ENCODE assay signal across 27 cellular contexts in genomic region chr2:241887806-241888522, GRCh38. TPM values are rescaled to one million over a fixed set of nuclear protein-coding genes. Genes with fewer than 3 reads are reported as not detected.
DNase-seq lines count a peak whose midpoint lies in the region; ATAC-seq and TF ChIP-seq lines count a peak whose summit lies in the region.
"Had no signal": no experiment of that assay in that cellular context is flagged by ENCODE, and none has a peak within 500 bp of the region (broad histone marks: within the 10 kb centered on the region; RNA-seq: fewer than 3 reads in every experiment).

No MANE protein-coding gene starts in this region.

- no peaks in the 10 kb centered on the region for H3K79me2 ChIP-seq in GM23338 (replicated peaks; ENCODE audit: insufficient read depth)
- H3K79me2 ChIP-seq: parathyroid adenoma had no signal

- H3K36me3 ChIP-seq in GM23338 (ENCODE audit: insufficient read depth), result 0 out of 2 replicates have a peak, but pooled peaks cover 2% of the 10 kb centered on the region

- H3K36me3 Mint-ChIP-seq in activated T-cell treated with anti-CD3 and anti-CD28 coated beads, Interleukin-2, amount 50 U/mL, for 24 hours (ENCODE audit: low read depth), result peaks cover 58% of the 10 kb centered on the region
- H3K36me3 Mint-ChIP-seq in activated T-cell treated with anti-CD3 and anti-CD28 coated beads, Interleukin-2, amount 50 U/mL, for 72 hours (ENCODE audit: insufficient read depth in 2 of 2), result peaks cover 0 to 13% of the 10 kb centered on the region in 2 donors
- H3K36me3 Mint-ChIP-seq in GM23338 (ENCODE audit: low read depth), result peaks cover 26% of the 10 kb centered on the region
- H3K36me3 Mint-ChIP-seq in activated T-helper 17 cell treated with anti-CD3 and anti-CD28 coated beads, Interleukin-2, amount 50 U/mL, for 72 hours (ENCODE audit: low read depth), result peaks cover 36% of the 10 kb centered on the region
- peaks cover 3% of the 10 kb centered on the region for H3K36me3 Mint-ChIP-seq in progenitor cell of endocrine pancreas (ENCODE audit: insufficient read depth)

- no peak overlapping the region for H3K27ac ChIP-seq in GM23338 (ENCODE audit: low read depth)
- H3K27ac ChIP-seq: foreskin keratinocyte, KMS-11, parathyroid adenoma had no signal

- H3K27me3 Mint-ChIP-seq in activated T-cell treated with anti-CD3 and anti-CD28 coated beads, Interleukin-2, amount 50 U/mL, for 24 hours, result no peaks in the 10 kb centered on the region
- H3K27me3 Mint-ChIP-seq in activated T-cell treated with anti-CD3 and anti-CD28 coated beads, Interleukin-2, amount 50 U/mL, for 72 hours (ENCODE audit: low read depth), result no peaks in the 10 kb centered on the region
- H3K27me3 Mint-ChIP-seq in GM23338 (ENCODE audit: insufficient read depth, low read depth, poor library complexity), result peaks cover 11% of the 10 kb centered on the region
- H3K27me3 Mint-ChIP-seq in activated T-helper 17 cell treated with anti-CD3 and anti-CD28 coated beads, Interleukin-2, amount 50 U/mL, for 72 hours, result no peaks in the 10 kb centered on the region
- H3K27me3 Mint-ChIP-seq in progenitor cell of endocrine pancreas, result no peaks in the 10 kb centered on the region

- no peak overlapping the region for H3K4me2 ChIP-seq in GM23338
- H3K4me2 ChIP-seq: KMS-11 had no signal

- TF ChIP-seq CTCF in GM23338 (conservative IDR thresholded peaks at IDR 0.05; ENCODE audit: low read depth in 2 of 2), result no peak
- no peak for TF ChIP-seq CTCF in progenitor cell of endocrine pancreas (IDR thresholded peaks at IDR 0.05; ENCODE audit: unreplicated experiment)

- no peaks in the 10 kb centered on the region for H3K9me2 ChIP-seq in GM23338 (ENCODE audit: insufficient read depth)

- H3K4me1 ChIP-seq in GM23338 (ENCODE audit: insufficient read depth), result peaks cover 9% of the 10 kb centered on the region; the same call in 1 of the 2 replicates
- H3K4me1 ChIP-seq: foreskin keratinocyte, parathyroid adenoma had no signal

- H3K4me3 Mint-ChIP-seq in activated T-cell treated with anti-CD3 and anti-CD28 coated beads, Interleukin-2, amount 50 U/mL, for 24 hours, result no peak overlapping the region
- H3K4me3 Mint-ChIP-seq in activated T-cell treated with anti-CD3 and anti-CD28 coated beads, Interleukin-2, amount 50 U/mL, for 72 hours, result no peak overlapping the region
- H3K4me3 Mint-ChIP-seq in GM23338, result peak overlapping the region; percentile 39; the same call in 2 of the 3 replicates
- H3K4me3 Mint-ChIP-seq in activated T-helper 17 cell treated with anti-CD3 and anti-CD28 coated beads, Interleukin-2, amount 50 U/mL, for 72 hours, result no peak overlapping the region
- H3K4me3 Mint-ChIP-seq in progenitor cell of endocrine pancreas (ENCODE audit: low read depth), result no peak overlapping the region

- H4K20me1 ChIP-seq in GM23338 (replicated peaks; ENCODE audit: insufficient read depth), result no peaks in the 10 kb centered on the region; the same call in 1 of the 2 replicates

- H3F3A ChIP-seq in GM23338 (replicated peaks; ENCODE audit: low read depth), result 0 out of 2 replicates have a peak, but pooled peaks cover 3% of the 10 kb centered on the region

- no peak for DNase-seq in activated T-cell treated with anti-CD3 and anti-CD28 coated beads, Interleukin-2, amount 50 U/mL, for 24 hours
- no peak for DNase-seq in activated T-cell treated with anti-CD3 and anti-CD28 coated beads, Interleukin-2, amount 50 U/mL, for 72 hours
- DNase-seq in GM23338 (ENCODE audit: low spot score) (no peak), progenitor cell of endocrine pancreas (ENCODE audit: low spot score, unreplicated experiment) (no peak), NCI-H345 treated with DMSO at 0.1 percent for 48 hours (lab: John Stamatoyannopoulos, UW; ENCODE audit: unreplicated experiment) (no peak), EL (no peak), cerebellar nuclear complex (lab: John Stamatoyannopoulos, UW) (no peak)
- DNase-seq: activated CD4-positive, alpha-beta T cell treated with anti-CD3 and anti-CD28 coated beads for 4 hours; activated effector memory CD4-positive, alpha-beta T cell treated with anti-CD3 and anti-CD28 coated beads, Interleukin-2, amount 50 U/mL, for 16 hours; amniotic stem cell; foreskin keratinocyte; MV-4-11; NCI-H187; NCI-H2227 treated with DMSO at 0.1 percent for 48 hours; stimulated activated CD4-positive, alpha-beta T cell treated with anti-CD3 and anti-CD28 coated beads, Interleukin-15, amount 100 ng/mL, for 24 hours; T-helper 9 cell had no signal

- no peaks in the 10 kb centered on the region for H3K9me3 Mint-ChIP-seq in activated T-cell treated with anti-CD3 and anti-CD28 coated beads, Interleukin-2, amount 50 U/mL, for 24 hours
- H3K9me3 Mint-ChIP-seq in activated T-cell treated with anti-CD3 and anti-CD28 coated beads, Interleukin-2, amount 50 U/mL, for 72 hours, result no peaks in the 10 kb centered on the region
- peaks cover 16% of the 10 kb centered on the region for H3K9me3 Mint-ChIP-seq in GM23338
- H3K9me3 Mint-ChIP-seq in activated T-helper 17 cell treated with anti-CD3 and anti-CD28 coated beads, Interleukin-2, amount 50 U/mL, for 72 hours, result no peaks in the 10 kb centered on the region
- H3K9me3 Mint-ChIP-seq in progenitor cell of endocrine pancreas (ENCODE audit: low read depth), result peaks cover 4% of the 10 kb centered on the region

- peaks cover 38% of the 10 kb centered on the region for H3K4me1 Mint-ChIP-seq in activated T-cell treated with anti-CD3 and anti-CD28 coated beads, Interleukin-2, amount 50 U/mL, for 24 hours (ENCODE audit: low read depth)
- peaks cover 34% of the 10 kb centered on the region for H3K4me1 Mint-ChIP-seq in activated T-cell treated with anti-CD3 and anti-CD28 coated beads, Interleukin-2, amount 50 U/mL, for 72 hours (ENCODE audit: low read depth)
- peaks cover 28% of the 10 kb centered on the region for H3K4me1 Mint-ChIP-seq in GM23338
- peaks cover 20% of the 10 kb centered on the region for H3K4me1 Mint-ChIP-seq in activated T-helper 17 cell treated with anti-CD3 and anti-CD28 coated beads, Interleukin-2, amount 50 U/mL, for 72 hours
- H3K4me1 Mint-ChIP-seq in progenitor cell of endocrine pancreas (ENCODE audit: low read depth), result peaks cover 2% of the 10 kb centered on the region

- peak overlapping the region; percentile 76 for H3K27ac Mint-ChIP-seq in activated T-cell treated with anti-CD3 and anti-CD28 coated beads, Interleukin-2, amount 50 U/mL, for 24 hours
- no peak overlapping the region for H3K27ac Mint-ChIP-seq in activated T-cell treated with anti-CD3 and anti-CD28 coated beads, Interleukin-2, amount 50 U/mL, for 72 hours
- H3K27ac Mint-ChIP-seq in GM23338 (peak overlapping the region; percentile 66; the same call in 1 of the 2 replicates), progenitor cell of endocrine pancreas (peak overlapping the region; percentile 82)
- H3K27ac Mint-ChIP-seq in activated T-helper 17 cell treated with anti-CD3 and anti-CD28 coated beads, Interleukin-2, amount 50 U/mL, for 72 hours, result peak overlapping the region; percentile 28

- H3K4me3 ChIP-seq in GM23338, result no peak overlapping the region

- no peak overlapping the region for H2AFZ ChIP-seq in GM23338
- H2AFZ ChIP-seq: parathyroid adenoma had no signal

- no peak for ATAC-seq in activated T-cell treated with anti-CD3 and anti-CD28 coated beads, Interleukin-2, amount 50 U/mL, for 72 hours (replicated peaks in 1 of 2)
- no peak; the same call in 2 of the 3 replicates for ATAC-seq in GM23338
- ATAC-seq in activated T-helper 17 cell treated with anti-CD3 and anti-CD28 coated beads, Interleukin-2, amount 50 U/mL, for 72 hours (replicated peaks), result no peak
- ATAC-seq: foreskin keratinocyte, sciatic nerve had no signal

- H3K27me3 ChIP-seq in GM23338 (ENCODE audit: insufficient read depth), result no peaks in the 10 kb centered on the region

TF ChIP-seq in GM23338, 12 proteins besides CTCF, POLR2A, EP300 and RAD21 (continues in another document):
- no peak for TF ChIP-seq JUNB (IDR thresholded peaks at IDR 0.05; ENCODE audit: unreplicated experiment)
- no peak for TF ChIP-seq NANOG (IDR thresholded peaks at IDR 0.05; ENCODE audit: borderline replicate concordance)
- TF ChIP-seq CREB1 (CRISPR knock-in tag; IDR thresholded peaks at IDR 0.05; ENCODE audit: low read depth), result no peak
- no peak for TF ChIP-seq POLR2AphosphoS5 (IDR thresholded peaks at IDR 0.05; ENCODE audit: low read depth)
- no peak for TF ChIP-seq EZH2phosphoT487 (IDR thresholded peaks at IDR 0.05; ENCODE audit: unreplicated experiment)
- TF ChIP-seq ZNF114 (CRISPR knock-in tag; IDR thresholded peaks at IDR 0.05), result no peak

RNA-seq across cellular contexts. Expression of gene RTP5, which starts 18.4 kb away (rescaled TPM):
- total RNA-seq in activated T-cell treated with anti-CD3 and anti-CD28 coated beads, Interleukin-2, amount 50 U/mL, for 72 hours, result under 1 TPM; 0.12 to 0.56 TPM
- total RNA-seq in GM23338 (2014; rRNA removed; shearing (Covaris generic)), result 0.50 TPM in 1 of 2 replicates, not detected in the other
- not detected in 2 replicates for polyA plus RNA-seq in GM23338 (2016; fragmentation: Nextera tagmentation; extraction: Ambion mirVana)
- total RNA-seq in activated T-helper 17 cell treated with anti-CD3 and anti-CD28 coated beads, Interleukin-2, amount 50 U/mL, for 72 hours, result under 1 TPM in 1 of 2 donors, not detected in 1; 0.58 TPM
- total RNA-seq in progenitor cell of endocrine pancreas, result not detected in 2 replicates
- total RNA-seq: A673, epithelial cell of proximal tubule, foreskin keratinocyte, H1, lung microvascular endothelial cell, sciatic nerve, SK-MEL-5 had no signal
- polyA plus RNA-seq: foreskin keratinocyte, H1, keratinocyte had no signal

RNA-seq across cellular contexts. Expression of gene PDCD1, which starts 29.3 kb away (rescaled TPM):
- total RNA-seq in activated T-cell treated with anti-CD3 and anti-CD28 coated beads, Interleukin-2, amount 50 U/mL, for 72 hours, result 10 to 100 TPM; 15.7 to 23.0 TPM
- total RNA-seq in GM23338 (2014; rRNA removed; shearing (Covaris generic)), result 0.38 and 1.8 TPM in 2 replicates
- 0.23 and 0.34 TPM in 2 replicates for polyA plus RNA-seq in GM23338 (2016; fragmentation: Nextera tagmentation; extraction: Ambion mirVana)
- total RNA-seq in activated T-helper 17 cell treated with anti-CD3 and anti-CD28 coated beads, Interleukin-2, amount 50 U/mL, for 72 hours, result 10 to 100 TPM; 13.1 to 77.6 TPM
- not detected in 2 replicates for total RNA-seq in progenitor cell of endocrine pancreas
- total RNA-seq: foreskin keratinocyte, lung microvascular endothelial cell, SK-MEL-5, temporal lobe had no signal
- polyA plus RNA-seq: foreskin keratinocyte, keratinocyte had no signal
